In genomic region chr2:239092571-239093294, GRCh38 we compare ENCODE assay signal across 20 cellular contexts.
"Had no signal": no experiment of that assay in that cellular context is flagged by ENCODE, and none has a peak within 500 bp of the region (broad histone marks: within the 10 kb centered on the region; RNA-seq: fewer than 3 reads in every experiment).

No MANE protein-coding gene starts in this region.

- H3K27ac ChIP-seq: body of pancreas, gastrocnemius medialis, left ventricle myocardium inferior, suprapubic skin, vagina, WERI-Rb-1 had no signal

- H3K9me3 ChIP-seq: body of pancreas, gastrocnemius medialis, left ventricle myocardium inferior, suprapubic skin, vagina had no signal

- DNase-seq: activated CD4-positive, alpha-beta T cell treated with anti-CD3 and anti-CD28 coated beads for 1 hour; activated CD4-positive, alpha-beta T cell treated with anti-CD3 and anti-CD28 coated beads, Interleukin-2, amount 50 U/mL, for 4 hours; activated naive CD4-positive, alpha-beta T cell treated with Interleukin-2 at 50 U/mL for 16 hours; activated naive CD8-positive, alpha-beta T cell treated with anti-CD3 and anti-CD28 coated beads, Interleukin-2, amount 10 ng/mL, durations not matched to agents 7 days and 5 days; activated T-cell treated with anti-CD3 and anti-CD28 coated beads for 4 hours; body of pancreas; gastrocnemius medialis; kidney glomerular epithelial cell; left ventricle myocardium inferior; mammary epithelial cell; nephron progenitor cell; retina; stimulated activated CD4-positive, alpha-beta T cell treated with anti-CD3 and anti-CD28 coated beads, Interleukin-12 subunit alpha, Interleukin-12 subunit beta, amount 100 ng/mL, for 4 hours; stimulated activated CD4-positive, alpha-beta T cell treated with anti-CD3 and anti-CD28 coated beads, Interleukin-1b, Interleukin-23, amount 100 ng/mL, for 48 hours; stimulated activated naive CD8-positive, alpha-beta T cell treated with anti-CD3 and anti-CD28 coated beads, Interleukin-15, Interleukin-2, amounts not matched to agents 100 U/mL and 50 U/mL, for 24 hours; T-helper 2 cell; trophoblast cell; WERI-Rb-1 had no signal

- H3K27me3 ChIP-seq: body of pancreas, gastrocnemius medialis, suprapubic skin, vagina had no signal

- H3K36me3 ChIP-seq: WERI-Rb-1 had no signal

- H3K4me3 ChIP-seq: body of pancreas, gastrocnemius medialis, left ventricle myocardium inferior, suprapubic skin, vagina had no signal

- H3K4me1 ChIP-seq: body of pancreas, gastrocnemius medialis, left ventricle myocardium inferior, suprapubic skin, vagina had no signal
